12 cellular contexts compared by ENCODE assay signal in genomic region chr18:51053822-51054221, GRCh38. TPM values are rescaled to one million over a fixed set of nuclear protein-coding genes. Genes with fewer than 3 reads are reported as not detected.
DNase-seq lines count a peak whose midpoint lies in the region; ATAC-seq and TF ChIP-seq lines count a peak whose summit lies in the region.
"Had no signal": no experiment of that assay in that cellular context is flagged by ENCODE, and none has a peak within 500 bp of the region (broad histone marks: within the 10 kb centered on the region; RNA-seq: fewer than 3 reads in every experiment).

No MANE protein-coding gene starts in this region.

- no peak overlapping the region for H3K4me3 Mint-ChIP-seq in Calu3 (ENCODE audit: low read depth, unreplicated experiment)

- no peak overlapping the region for H2AK5ac ChIP-seq in trophoblast cell (ENCODE audit: low read length)

- H3K9ac ChIP-seq in endocrine pancreas (ENCODE audit: control insufficient read depth, insufficient read depth, low read length) (no peak overlapping the region), trophoblast cell (ENCODE audit: low read length) (no peak overlapping the region)

- no peaks in the 10 kb centered on the region for H3K79me2 ChIP-seq in trophoblast cell (ENCODE audit: control insufficient read depth, insufficient read depth, low read length, poor library complexity)

- H3K9me3 ChIP-seq in endocrine pancreas (ENCODE audit: control insufficient read depth, low read length): no peaks in the 10 kb centered on the region
- no peaks in the 10 kb centered on the region for H3K9me3 ChIP-seq in trophoblast cell (ENCODE audit: insufficient read depth, low read depth, low read length)
- H3K9me3 ChIP-seq: SJSA1 had no signal

- H2BK12ac ChIP-seq in trophoblast cell (ENCODE audit: low read length): no peak overlapping the region

- no peaks in the 10 kb centered on the region for H3K27me3 Mint-ChIP-seq in Calu3 (ENCODE audit: unreplicated experiment)

- no peak overlapping the region for H3K23ac ChIP-seq in trophoblast cell (ENCODE audit: low read length)

- DNase-seq in Calu3 (no peak), trophoblast cell (no peak), GM03348 (ENCODE audit: low spot score) (no peak)
- no peak for DNase-seq in stimulated activated CD4-positive, alpha-beta T cell treated with anti-CD3 and anti-CD28 coated beads, Interleukin-15, amount 100 ng/mL, for 24 hours
- DNase-seq: activated gamma-delta T cell; MV-4-11; stimulated activated CD4-positive, alpha-beta T cell treated with anti-CD3 and anti-CD28 coated beads, Interleukin-2, amount 100 ng/mL, for 48 hours had no signal

- H3K4me1 ChIP-seq in endocrine pancreas (ENCODE audit: control insufficient read depth, insufficient read depth, low read length) (peaks cover 13% of the 10 kb centered on the region), trophoblast cell (ENCODE audit: control insufficient read depth in 1 of 2, insufficient read depth in 2 of 2, low read length in 2 of 2) (no peaks in the 10 kb centered on the region)
- H3K4me1 ChIP-seq: SJSA1 had no signal

- H3K27me3 ChIP-seq in endocrine pancreas (ENCODE audit: control insufficient read depth, insufficient read depth, low read length): no peaks in the 10 kb centered on the region
- H3K27me3 ChIP-seq in trophoblast cell (ENCODE audit: insufficient read depth, low read length): no peaks in the 10 kb centered on the region
- H3K27me3 ChIP-seq: SJSA1 had no signal

- no peak overlapping the region for H2BK120ac ChIP-seq in trophoblast cell (ENCODE audit: insufficient read depth, low read length, poor library complexity)

- ATAC-seq in GM21390 (IDR thresholded peaks at IDR 0.05; ENCODE audit: unreplicated experiment): peak; percentile 62
- peak; percentile 43 for ATAC-seq in HG03565 (IDR thresholded peaks at IDR 0.05; ENCODE audit: unreplicated experiment)
- ATAC-seq in GM21619 (IDR thresholded peaks at IDR 0.05; ENCODE audit: unreplicated experiment): no peak

- intact Hi-C loops in Calu3 (cut with micrococcal nuclease; ENCODE audit: unreplicated experiment): no loop called here

- no peak overlapping the region for H4K91ac ChIP-seq in trophoblast cell (ENCODE audit: low read depth, low read length)

- H2BK5ac ChIP-seq in trophoblast cell (ENCODE audit: low read depth, low read length, poor library complexity): no peak overlapping the region

- H3K4me3 ChIP-seq in endocrine pancreas (ENCODE audit: control insufficient read depth, insufficient read depth, low read length) (peak overlapping the region; percentile 73), trophoblast cell (ENCODE audit: low read depth, low read length) (no peak overlapping the region)
- H3K4me3 ChIP-seq: SJSA1 had no signal

- no peaks in the 10 kb centered on the region for H3K79me1 ChIP-seq in trophoblast cell (ENCODE audit: low read length)

- BruUV-seq in Calu3 (replicated peaks; lab: Mats Ljungman, UMichigan): no TSS peak

- peak overlapping the region; percentile 66 for H3K27ac Mint-ChIP-seq in Calu3 (ENCODE audit: unreplicated experiment)

- TF ChIP-seq CTCF in Calu3 (IDR thresholded peaks at IDR 0.05; ENCODE audit: unreplicated experiment): no peak

- H3K4me1 Mint-ChIP-seq in Calu3 (ENCODE audit: low read depth, unreplicated experiment): no peaks in the 10 kb centered on the region

- no peak overlapping the region for H3K14ac ChIP-seq in trophoblast cell (ENCODE audit: low read length)

- no peak overlapping the region for H3K4me2 ChIP-seq in trophoblast cell (ENCODE audit: low read length)

- H3K27ac ChIP-seq in trophoblast cell (ENCODE audit: low read depth, low read length): no peak overlapping the region
- H3K27ac ChIP-seq: SJSA1 had no signal

- no peaks in the 10 kb centered on the region for H3K9me3 Mint-ChIP-seq in Calu3 (ENCODE audit: low read depth, unreplicated experiment)

- H3K36me3 Mint-ChIP-seq in Calu3 (ENCODE audit: insufficient read depth, unreplicated experiment): peaks cover 29% of the 10 kb centered on the region

- no peak overlapping the region for H4K12ac ChIP-seq in trophoblast cell (ENCODE audit: low read depth, low read length)

- H3K36me3 ChIP-seq in endocrine pancreas (ENCODE audit: control insufficient read depth, insufficient read depth, low read length): no peaks in the 10 kb centered on the region
- H3K36me3 ChIP-seq in trophoblast cell (ENCODE audit: control insufficient read depth in 1 of 2, insufficient read depth in 2 of 2, low read length in 2 of 2): peaks cover 6 to 8% of the 10 kb centered on the region in 2 experiments

- H2AFZ ChIP-seq in trophoblast cell (ENCODE audit: insufficient read depth, low read length, poor library complexity): no peak overlapping the region

- CTCF ChIA-PET in Calu3 (lab: Charles Lee): no interaction called here

- H4K8ac ChIP-seq in trophoblast cell (ENCODE audit: low read depth, low read length): no peak overlapping the region

- H3K18ac ChIP-seq in trophoblast cell (ENCODE audit: low read length): no peak overlapping the region

- H3K4ac ChIP-seq in trophoblast cell (ENCODE audit: low read depth, low read length): no peak overlapping the region

- no CpG with 5 or more reads among the region's 1 CpG for WGBS in trophoblast cell (ENCODE audit: extremely low coverage, insufficient coverage, insufficient read length)

RNA-seq across cellular contexts. Expression of gene SMAD4, which starts 23.8 kb away (rescaled TPM):
- 78.6 and 96.7 TPM in 2 replicates for total RNA-seq in Calu3 (2022)
- 50.4 and 51.9 TPM in 2 replicates for polyA plus RNA-seq in trophoblast cell (2013)
